In the genomic region with DNA sequence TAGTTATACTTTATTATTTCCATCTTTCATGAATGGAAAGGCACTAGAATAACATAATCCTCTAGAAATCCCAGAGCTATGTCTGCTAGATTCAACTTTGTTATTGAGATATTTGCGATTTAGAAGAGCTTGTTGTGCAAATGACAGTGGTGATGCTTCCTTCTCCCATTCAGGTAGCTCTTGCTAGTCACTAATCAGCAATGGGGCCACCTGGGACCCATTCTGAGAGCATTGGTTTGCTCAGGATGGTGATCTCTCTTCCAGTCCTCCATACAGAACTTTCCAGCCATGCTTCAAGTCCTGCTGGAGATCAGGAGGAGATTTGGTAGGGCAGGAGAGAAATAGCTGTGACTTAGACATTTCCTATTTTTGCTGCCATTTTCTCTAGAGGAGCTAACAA, we compare ENCODE assay signal across 20 cellular contexts.
"Had no signal": no experiment of that assay in that cellular context is flagged by ENCODE, and none has a peak within 500 bp of the region (broad histone marks: within the 10 kb centered on the region; RNA-seq: fewer than 3 reads in every experiment).

No MANE protein-coding gene starts in this region.

- H3K4me3 Mint-ChIP-seq: mesothelial cell of epicardium; naive B cell; naive thymus-derived CD8-positive, alpha-beta T cell had no signal

- H3K4me1 ChIP-seq: esophagus muscularis mucosa, foreskin keratinocyte, gastroesophageal sphincter, heart left ventricle, left lung, lower lobe of right lung had no signal

- H3K9me3 ChIP-seq: esophagus muscularis mucosa, gastroesophageal sphincter, heart left ventricle, left lung, lower lobe of right lung, mucosa of descending colon had no signal

- H3K4me1 Mint-ChIP-seq: mesothelial cell of epicardium; naive thymus-derived CD8-positive, alpha-beta T cell had no signal

- H3K36me3 Mint-ChIP-seq: naive thymus-derived CD8-positive, alpha-beta T cell had no signal

- ATAC-seq: foreskin keratinocyte; gastroesophageal sphincter; heart left ventricle; left cardiac atrium; left lung; left ventricle myocardium superior; lower lobe of right lung; mucosa of descending colon; naive thymus-derived CD8-positive, alpha-beta T cell had no signal

- H3K27me3 ChIP-seq: esophagus muscularis mucosa, foreskin keratinocyte, gastroesophageal sphincter, heart left ventricle, hepatocyte, left lung had no signal

- H3K9me3 Mint-ChIP-seq: mesothelial cell of epicardium; naive thymus-derived CD8-positive, alpha-beta T cell had no signal

- H3K27ac ChIP-seq: coronary artery, dorsolateral prefrontal cortex, esophagus muscularis mucosa, foreskin keratinocyte, gastroesophageal sphincter, heart left ventricle, hepatocyte, left lung, lower lobe of right lung had no signal

- H3K79me2 ChIP-seq: hepatocyte had no signal

- H3K27ac Mint-ChIP-seq: mesothelial cell of epicardium; naive B cell; naive thymus-derived CD8-positive, alpha-beta T cell had no signal

- H3K36me3 ChIP-seq: left lung, lower lobe of right lung had no signal

- H3K27me3 Mint-ChIP-seq: naive B cell had no signal

- DNase-seq: dermis blood vessel endothelial cell; dorsolateral prefrontal cortex; effector CD4-positive, alpha-beta T cell; effector memory CD4-positive, alpha-beta T cell; foreskin keratinocyte; heart left ventricle; hypothalamus; left cardiac atrium; left lung; left ventricle myocardium superior; lower lobe of right lung; mesenchymal stem cell; mucosa of descending colon; naive B cell; naive thymus-derived CD8-positive, alpha-beta T cell had no signal

- H3K4me2 ChIP-seq: hepatocyte had no signal

- H3K4me3 ChIP-seq: coronary artery, dorsolateral prefrontal cortex, esophagus muscularis mucosa, gastroesophageal sphincter, heart left ventricle, hepatocyte, left lung, lower lobe of right lung, mucosa of descending colon had no signal

- H2AFZ ChIP-seq: hepatocyte had no signal
